Comparison of ENCODE assay signal across 1 cellular context in genomic region chr1:11650331-11650991, GRCh38.
TF ChIP-seq lines count a peak whose summit lies in the region.

No MANE protein-coding gene starts in this region.

TF ChIP-seq in HepG2, 621 proteins besides CTCF, POLR2A, EP300 and RAD21:
- no peak for TF ChIP-seq REXO4 (CRISPR knock-in tag; IDR thresholded peaks at IDR 0.05; ENCODE audit: borderline replicate concordance)
- peak; percentile 90 for TF ChIP-seq AGO2 (optimal IDR thresholded peaks at IDR 0.05; ENCODE audit: low read depth, low read length)
- 0 out of 2 replicates have a peak, but pooled peaks have one; percentile 11 for TF ChIP-seq STAG1 (CRISPR knock-in tag; IDR thresholded peaks at IDR 0.05)
- TF ChIP-seq RBFOX2 (IDR thresholded peaks at IDR 0.05; ENCODE audit: low read depth, low read length), result peak; percentile 75
- TF ChIP-seq ZNF138 (CRISPR knock-in tag; IDR thresholded peaks at IDR 0.05; ENCODE audit: low read depth), result no peak
- TF ChIP-seq MAFK (conservative IDR thresholded peaks at IDR 0.05 in 1 of 2, IDR thresholded peaks at IDR 0.05 in 1 of 2; ENCODE audit: low read length in 2 of 2), result no peak
- peak; percentile 77 for TF ChIP-seq ZBTB33 (CRISPR knock-in tag; IDR thresholded peaks at IDR 0.05)
- no peak for TF ChIP-seq SNRNP70 (IDR thresholded peaks at IDR 0.05; ENCODE audit: low read depth, low read length)
- TF ChIP-seq HNRNPLL (IDR thresholded peaks at IDR 0.05; ENCODE audit: low read depth, low read length, poor library complexity, severe bottlenecking), result peak; percentile 24
- TF ChIP-seq ZNF687 (CRISPR knock-in tag; IDR thresholded peaks at IDR 0.05), result peak; percentile 21; the same call in 1 of the 2 replicates
